8 cellular contexts compared by ENCODE assay signal in genomic region chr20:37344506-37345338, GRCh38. TPM values are rescaled to one million over a fixed set of nuclear protein-coding genes. Genes with fewer than 3 reads are reported as not detected.
DNase-seq lines count a peak whose midpoint lies in the region; ATAC-seq, FAIRE-seq and TF ChIP-seq lines count a peak whose summit lies in the region.

No MANE protein-coding gene starts in this region.

- H3K14ac ChIP-seq in mesenchymal stem cell (ENCODE audit: low read length in 2 of 2): no peak overlapping the region

- H2BK5ac ChIP-seq in mesenchymal stem cell (ENCODE audit: low read depth, low read length, poor library complexity, severe bottlenecking): no peak overlapping the region

- H3K4me2 ChIP-seq in mesenchymal stem cell (ENCODE audit: low read length, poor library complexity, severe bottlenecking): peak overlapping the region; percentile 71

- no peak overlapping the region for H2BK12ac ChIP-seq in mesenchymal stem cell (ENCODE audit: low read length in 2 of 2)

- no peak for FAIRE-seq in frontal cortex (lab: Jason Lieb, UNC)

- no peak overlapping the region for H4K91ac ChIP-seq in mesenchymal stem cell (ENCODE audit: low read length)

- no peak overlapping the region for H3K23ac ChIP-seq in mesenchymal stem cell (ENCODE audit: low read length in 2 of 2)

- H3K27me3 ChIP-seq in left ventricle myocardium inferior (ENCODE audit: low read depth) (peaks cover 10% of the 10 kb centered on the region), adrenal gland (no peaks in the 10 kb centered on the region), mesenchymal stem cell (ENCODE audit: control insufficient read depth in 1 of 2, insufficient read depth in 1 of 2, low read length in 2 of 2) (no peaks in the 10 kb centered on the region), uterus (no peaks in the 10 kb centered on the region)

- peak overlapping the region; percentile 81 for H3K9ac ChIP-seq in mesenchymal stem cell (ENCODE audit: low read length)

- no peak for DNase-seq in left ventricle myocardium inferior
- no peak for DNase-seq in Right ventricle myocardium superior
- DNase-seq in adrenal gland: peak in 1 of 7 donors; percentile 16
- no peak for DNase-seq in mesenchymal stem cell
- DNase-seq in uterus: no peak
- no peak for DNase-seq in caudate nucleus (lab: John Stamatoyannopoulos, UW)
- DNase-seq in frontal cortex (ENCODE audit: low spot score in 2 of 2): no peak

- intact Hi-C loops in left ventricle myocardium inferior (cut with micrococcal nuclease): no loop called here
- intact Hi-C loops in Right ventricle myocardium superior (cut with DNase I): no loop called here
- intact Hi-C loops in adrenal gland (cut with DNase I): no loop called here
- intact Hi-C loops in uterus (cut with DNase I; ENCODE audit: low total_unique reads): no loop called here

- no peak overlapping the region for H2AFZ ChIP-seq in mesenchymal stem cell (ENCODE audit: low read depth, low read length)

- peaks cover 13% of the 10 kb centered on the region for H3K79me1 ChIP-seq in mesenchymal stem cell (replicated peaks; ENCODE audit: low read length, poor library complexity, severe bottlenecking)

- H3K18ac ChIP-seq in mesenchymal stem cell (ENCODE audit: low read depth in 1 of 2, low read length in 2 of 2): peak overlapping the region in 1 of 2 experiments; percentile 29

- TF ChIP-seq POLR2A in adrenal gland (IDR thresholded peaks at IDR 0.05) (no peak), uterus (IDR thresholded peaks at IDR 0.05) (no peak)

- WGBS in adrenal gland, 4 donors: 74 to 95% (median 88%) methylated on average over 5 to 10 of the region's 10 CpGs
- WGBS in mesenchymal stem cell: 86% methylated on average over 10 of the region's 10 CpGs

- ATAC-seq in Right ventricle myocardium superior (ENCODE audit: poor library complexity) (no peak), HG03045 (IDR thresholded peaks at IDR 0.05; ENCODE audit: unreplicated experiment) (no peak)

- no peak overlapping the region for H2BK15ac ChIP-seq in mesenchymal stem cell (ENCODE audit: low read depth, poor library complexity, severe bottlenecking)

- peak overlapping the region; percentile 77 for H2AK5ac ChIP-seq in mesenchymal stem cell (ENCODE audit: low read length, severe bottlenecking)

- H3K4me1 ChIP-seq in left ventricle myocardium inferior (peaks cover 27% of the 10 kb centered on the region), adrenal gland (replicated peaks in 1 of 2) (peaks cover 1 to 35% of the 10 kb centered on the region in 2 donors), mesenchymal stem cell (ENCODE audit: control insufficient read depth, insufficient read depth, low read depth, low read length) (peaks cover 53% of the 10 kb centered on the region), uterus (no peaks in the 10 kb centered on the region)

- no peak overlapping the region for H2BK120ac ChIP-seq in mesenchymal stem cell (ENCODE audit: low read depth, low read length)

- H3K4ac ChIP-seq in mesenchymal stem cell (ENCODE audit: low read depth in 1 of 2, low read length in 2 of 2): no peak overlapping the region

- peak overlapping the region; percentile 12 for H4K8ac ChIP-seq in mesenchymal stem cell (ENCODE audit: low read length)

- H3K36me3 ChIP-seq in left ventricle myocardium inferior: no peaks in the 10 kb centered on the region
- no peaks in the 10 kb centered on the region for H3K36me3 ChIP-seq in adrenal gland (replicated peaks in 1 of 2)
- peaks cover 0 to 17% of the 10 kb centered on the region in 2 experiments for H3K36me3 ChIP-seq in mesenchymal stem cell (ENCODE audit: control insufficient read depth in 1 of 2, insufficient read depth in 2 of 2, low read depth in 1 of 2, low read length in 2 of 2)
- no peaks in the 10 kb centered on the region for H3K36me3 ChIP-seq in uterus

- H3K9me3 ChIP-seq in left ventricle myocardium inferior (replicated peaks) (no peaks in the 10 kb centered on the region), adrenal gland (replicated peaks in 1 of 3) (no peaks in the 10 kb centered on the region), mesenchymal stem cell (ENCODE audit: control insufficient read depth, low read length) (no peaks in the 10 kb centered on the region), uterus (no peaks in the 10 kb centered on the region)

- TF ChIP-seq CTCF in left ventricle myocardium inferior (IDR thresholded peaks at IDR 0.05; ENCODE audit: borderline replicate concordance): no peak
- TF ChIP-seq CTCF in adrenal gland (IDR thresholded peaks at IDR 0.05): no peak
- no peak for TF ChIP-seq CTCF in uterus (IDR thresholded peaks at IDR 0.05)

- no peak overlapping the region for H3K27ac ChIP-seq in left ventricle myocardium inferior (replicated peaks)
- peak overlapping the region in 3 of 5 donors; percentile 76 to 96 (median 88) for H3K27ac ChIP-seq in adrenal gland
- H3K27ac ChIP-seq in mesenchymal stem cell (ENCODE audit: low read length, poor library complexity, severe bottlenecking): peak overlapping the region; percentile 68
- peak overlapping the region; percentile 91 to 93 for H3K27ac ChIP-seq in uterus
- H3K27ac ChIP-seq in caudate nucleus (ENCODE audit: low read depth, low read length): no peak overlapping the region

- peak overlapping the region; percentile 76 for H3K4me3 ChIP-seq in left ventricle myocardium inferior
- no peak overlapping the region for H3K4me3 ChIP-seq in adrenal gland
- peak overlapping the region in 1 of 2 experiments; percentile 73 for H3K4me3 ChIP-seq in mesenchymal stem cell (ENCODE audit: insufficient read depth in 1 of 2, low read depth in 1 of 2, low read length in 2 of 2)
- no peak overlapping the region for H3K4me3 ChIP-seq in uterus

RNA-seq across cellular contexts. Expression of gene SRC, which starts 1.2 kb away (rescaled TPM):
- total RNA-seq in left ventricle myocardium inferior (4.2 TPM), Right ventricle myocardium superior (6.7 TPM), adrenal gland (10 to 100 TPM; 40.1 to 83.0 (median 58.5) TPM), uterus (100 to 1,000 TPM in 1 of 4 donors, 10 to 100 TPM in 3; 25.0 to 110 (median 34.1) TPM), frontal cortex (20.8 TPM)
- polyA plus RNA-seq in adrenal gland: 10 to 100 TPM; 45.6 to 68.6 (median 49.0) TPM
- polyA plus RNA-seq in mesenchymal stem cell (2013, experiment 1 of 2): 9.6 TPM
- 8.0 TPM for polyA plus RNA-seq in mesenchymal stem cell (2013, experiment 2 of 2)

RNA-seq across cellular contexts. Expression of gene MANBAL, which starts 55.3 kb away (rescaled TPM):
- total RNA-seq in left ventricle myocardium inferior (19.2 TPM), Right ventricle myocardium superior (18.6 TPM), adrenal gland (100 to 1,000 TPM in 1 of 8 donors, 10 to 100 TPM in 7; 13.9 to 364 (median 54.8) TPM), uterus (10 to 100 TPM; 33.8 to 78.3 (median 43.5) TPM), frontal cortex (14.7 TPM)
- 100 to 1,000 TPM in 1 of 3 donors, 10 to 100 TPM in 2; 53.7 to 101 (median 67.3) TPM for polyA plus RNA-seq in adrenal gland
- 53.0 TPM for polyA plus RNA-seq in mesenchymal stem cell (2013, experiment 1 of 2)
- polyA plus RNA-seq in mesenchymal stem cell (2013, experiment 2 of 2): 53.3 TPM

Comparison
In these comparisons a context has a peak if more than half of its experiments do, and no peak if none do; other contexts are left out.
1. H3K27ac ChIP-seq: peak in adrenal gland (3 of 5), mesenchymal stem cell (single experiment) and uterus (2 of 2); none in left ventricle myocardium inferior (single experiment) and caudate nucleus (single experiment).